Comparison of ENCODE assay signal across 22 cellular contexts in the genomic region with DNA sequence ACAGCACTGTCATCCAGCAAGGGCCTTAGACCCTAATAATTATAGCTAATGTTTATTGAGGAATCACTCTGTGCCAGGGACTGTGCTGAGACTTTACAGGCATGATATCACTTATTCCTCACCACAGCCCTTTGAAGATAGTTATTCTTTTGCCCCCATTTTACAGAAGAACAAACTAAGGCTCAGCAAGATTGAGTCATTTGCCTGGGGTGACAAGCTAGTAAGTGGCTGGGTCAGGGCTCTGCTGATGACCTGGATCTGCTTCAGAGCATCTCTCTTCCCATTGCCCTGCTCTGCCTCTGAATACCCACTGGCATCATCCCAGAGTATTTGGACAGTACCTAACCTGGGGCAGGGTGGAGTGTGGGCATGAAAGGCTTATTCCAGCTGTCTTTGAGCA. TPM values are rescaled to one million over a fixed set of nuclear protein-coding genes. Genes with fewer than 3 reads are reported as not detected.
DNase-seq lines count a peak whose midpoint lies in the region; ATAC-seq and TF ChIP-seq lines count a peak whose summit lies in the region.
"Had no signal": no experiment of that assay in that cellular context is flagged by ENCODE, and none has a peak within 500 bp of the region (broad histone marks: within the 10 kb centered on the region; RNA-seq: fewer than 3 reads in every experiment).

No MANE protein-coding gene starts in this region.

- peak overlapping the region; percentile 18 for H3K4me3 ChIP-seq in Loucy (ENCODE audit: low read length, poor library complexity, severe bottlenecking)
- H3K4me3 ChIP-seq: cardiac muscle cell, PC-9, SJSA1, uterus had no signal

- ATAC-seq in activated CD8-positive, alpha-beta memory T cell treated with anti-CD3 and anti-CD28 coated beads, Interleukin-2, amount 10 ng/mL, durations not matched to agents 7 days and 5 days, result no peak
- peak; percentile 6 for ATAC-seq in activated naive CD8-positive, alpha-beta T cell treated with anti-CD3 and anti-CD28 coated beads, Interleukin-2, amount 50 U/mL, for 24 hours
- ATAC-seq in stimulated activated memory B cell treated with anti-CD40 and anti-IgM and Interleukin-4, amounts not matched to agents 10 μg/mL and 1 μg/mL and 100 μg/mL, for 72 hours, result no peak
- no peak for ATAC-seq in HG03045 (IDR thresholded peaks at IDR 0.05; ENCODE audit: unreplicated experiment)
- ATAC-seq: activated CD4-positive, CD25-positive, alpha-beta regulatory T cell treated with anti-CD3 and anti-CD28 coated beads, Interleukin-2, amount 50 U/mL, for 24 hours; left cardiac atrium had no signal

- no peaks in the 10 kb centered on the region for H3K27me3 Mint-ChIP-seq in activated CD8-positive, alpha-beta memory T cell treated with anti-CD3 and anti-CD28 coated beads, Interleukin-2, amount 10 ng/mL, durations not matched to agents 7 days and 5 days
- no peaks in the 10 kb centered on the region for H3K27me3 Mint-ChIP-seq in activated naive CD8-positive, alpha-beta T cell treated with anti-CD3 and anti-CD28 coated beads, Interleukin-2, amount 50 U/mL, for 24 hours
- no peaks in the 10 kb centered on the region for H3K27me3 Mint-ChIP-seq in stimulated activated memory B cell treated with anti-CD40 and anti-IgM and Interleukin-4, amounts not matched to agents 10 μg/mL and 1 μg/mL and 100 μg/mL, for 72 hours

- H2AFZ ChIP-seq in Loucy (ENCODE audit: low read length), result no peak overlapping the region
- H2AFZ ChIP-seq: PC-9 had no signal

- peak overlapping the region; percentile 48 for H3K27ac Mint-ChIP-seq in activated CD8-positive, alpha-beta memory T cell treated with anti-CD3 and anti-CD28 coated beads, Interleukin-2, amount 10 ng/mL, durations not matched to agents 7 days and 5 days
- peak overlapping the region; percentile 66 for H3K27ac Mint-ChIP-seq in activated naive CD8-positive, alpha-beta T cell treated with anti-CD3 and anti-CD28 coated beads, Interleukin-2, amount 50 U/mL, for 24 hours
- peak overlapping the region; percentile 76 for H3K27ac Mint-ChIP-seq in stimulated activated memory B cell treated with anti-CD40 and anti-IgM and Interleukin-4, amounts not matched to agents 10 μg/mL and 1 μg/mL and 100 μg/mL, for 72 hours
- H3K27ac Mint-ChIP-seq: mesothelial cell of epicardium had no signal

- H3K4me2 ChIP-seq in Loucy (ENCODE audit: low read depth, low read length, poor library complexity, severe bottlenecking), result peak overlapping the region; percentile 50
- H3K4me2 ChIP-seq: PC-9 had no signal

- H4K20me1 ChIP-seq in Loucy (ENCODE audit: insufficient read depth, low read length, poor library complexity, severe bottlenecking), result no peaks in the 10 kb centered on the region

- no peak for DNase-seq in activated CD8-positive, alpha-beta memory T cell treated with anti-CD3 and anti-CD28 coated beads, Interleukin-2, amount 10 ng/mL, durations not matched to agents 7 days and 5 days
- DNase-seq in activated CD8-positive, alpha-beta memory T cell treated with anti-CD3 and anti-CD28 coated beads for 24 hours, result no peak
- no peak for DNase-seq in activated naive CD8-positive, alpha-beta T cell treated with anti-CD3 and anti-CD28 coated beads, Interleukin-2, amount 50 U/mL, for 24 hours
- no peak for DNase-seq in SW480 (ENCODE audit: low spot score)
- no peak for DNase-seq in stimulated activated CD4-positive, alpha-beta T cell treated with anti-CD3 and anti-CD28 coated beads, Interleukin-15, amount 100 ng/mL, for 24 hours
- DNase-seq: foreskin melanocyte; HCEC 1CT; left cardiac atrium; MM.1S; NCI-H1694; NCI-H774; PC-9; small intestine; stimulated activated CD4-positive, alpha-beta T cell treated with anti-CD3 and anti-CD28 coated beads, Interleukin-4, amount 100 ng/mL, for 24 hours; uterus had no signal

- H3K36me3 ChIP-seq in Loucy (ENCODE audit: insufficient read depth, low read length), result peaks cover 14% of the 10 kb centered on the region; the same call in 1 of the 2 replicates
- H3K36me3 ChIP-seq: cardiac muscle cell, uterus had no signal

- H3K79me2 ChIP-seq in Loucy (ENCODE audit: insufficient read depth, low read length), result peaks cover 43% of the 10 kb centered on the region

- H3K9me2 ChIP-seq in Loucy (replicated peaks; ENCODE audit: low read depth, low read length), result no peaks in the 10 kb centered on the region

- peaks cover 41% of the 10 kb centered on the region for H3K4me1 ChIP-seq in Loucy (ENCODE audit: insufficient read depth, low read length, poor library complexity, severe bottlenecking)
- H3K4me1 ChIP-seq: SJSA1, uterus had no signal

- peaks cover 26% of the 10 kb centered on the region for H3K36me3 Mint-ChIP-seq in activated CD8-positive, alpha-beta memory T cell treated with anti-CD3 and anti-CD28 coated beads, Interleukin-2, amount 10 ng/mL, durations not matched to agents 7 days and 5 days
- H3K36me3 Mint-ChIP-seq in activated naive CD8-positive, alpha-beta T cell treated with anti-CD3 and anti-CD28 coated beads, Interleukin-2, amount 50 U/mL, for 24 hours (ENCODE audit: low read depth), result peaks cover 22% of the 10 kb centered on the region
- H3K36me3 Mint-ChIP-seq in stimulated activated memory B cell treated with anti-CD40 and anti-IgM and Interleukin-4, amounts not matched to agents 10 μg/mL and 1 μg/mL and 100 μg/mL, for 72 hours, result peaks cover 40% of the 10 kb centered on the region

- H3K27me3 ChIP-seq in Loucy (ENCODE audit: insufficient read depth, low read length, poor library complexity, severe bottlenecking), result no peaks in the 10 kb centered on the region
- H3K27me3 ChIP-seq: cardiac muscle cell, SJSA1, uterus had no signal

- H3K9ac ChIP-seq in Loucy (ENCODE audit: low read depth, low read length, poor library complexity, severe bottlenecking), result no peak overlapping the region

- H3K9me3 ChIP-seq in Loucy (ENCODE audit: insufficient read depth, low read depth, low read length), result no peaks in the 10 kb centered on the region
- H3K9me3 ChIP-seq: SJSA1, uterus had no signal

- H3K9me3 Mint-ChIP-seq in activated CD8-positive, alpha-beta memory T cell treated with anti-CD3 and anti-CD28 coated beads, Interleukin-2, amount 10 ng/mL, durations not matched to agents 7 days and 5 days (ENCODE audit: low read depth), result no peaks in the 10 kb centered on the region
- H3K9me3 Mint-ChIP-seq in activated naive CD8-positive, alpha-beta T cell treated with anti-CD3 and anti-CD28 coated beads, Interleukin-2, amount 50 U/mL, for 24 hours, result no peaks in the 10 kb centered on the region
- no peaks in the 10 kb centered on the region for H3K9me3 Mint-ChIP-seq in stimulated activated memory B cell treated with anti-CD40 and anti-IgM and Interleukin-4, amounts not matched to agents 10 μg/mL and 1 μg/mL and 100 μg/mL, for 72 hours
- H3K9me3 Mint-ChIP-seq: mesothelial cell of epicardium had no signal

- TF ChIP-seq CTCF in Loucy (conservative IDR thresholded peaks at IDR 0.05; ENCODE audit: low read length), result no peak

- H3K4me3 Mint-ChIP-seq in activated CD8-positive, alpha-beta memory T cell treated with anti-CD3 and anti-CD28 coated beads, Interleukin-2, amount 10 ng/mL, durations not matched to agents 7 days and 5 days, result no peak overlapping the region
- H3K4me3 Mint-ChIP-seq in activated naive CD8-positive, alpha-beta T cell treated with anti-CD3 and anti-CD28 coated beads, Interleukin-2, amount 50 U/mL, for 24 hours, result peak overlapping the region; percentile 40
- no peak overlapping the region for H3K4me3 Mint-ChIP-seq in stimulated activated memory B cell treated with anti-CD40 and anti-IgM and Interleukin-4, amounts not matched to agents 10 μg/mL and 1 μg/mL and 100 μg/mL, for 72 hours
- H3K4me3 Mint-ChIP-seq: mesothelial cell of epicardium had no signal

- H3K4me1 Mint-ChIP-seq in activated CD8-positive, alpha-beta memory T cell treated with anti-CD3 and anti-CD28 coated beads, Interleukin-2, amount 10 ng/mL, durations not matched to agents 7 days and 5 days, result peaks cover 32% of the 10 kb centered on the region
- peaks cover 88% of the 10 kb centered on the region for H3K4me1 Mint-ChIP-seq in activated naive CD8-positive, alpha-beta T cell treated with anti-CD3 and anti-CD28 coated beads, Interleukin-2, amount 50 U/mL, for 24 hours
- peaks cover 92% of the 10 kb centered on the region for H3K4me1 Mint-ChIP-seq in stimulated activated memory B cell treated with anti-CD40 and anti-IgM and Interleukin-4, amounts not matched to agents 10 μg/mL and 1 μg/mL and 100 μg/mL, for 72 hours
- H3K4me1 Mint-ChIP-seq: mesothelial cell of epicardium had no signal

- no peaks in the 10 kb centered on the region for H3F3A ChIP-seq in Loucy (ENCODE audit: low read depth)

- CTCF ChIA-PET in activated CD8-positive, alpha-beta memory T cell treated with anti-CD3 and anti-CD28 coated beads, Interleukin-2, amount 10 ng/mL, durations not matched to agents 7 days and 5 days (lab: Charles Lee), result interaction anchor here (0.8 to 1.6 kb wide), 6 partner anchors 10 to 50 kb away, joined by 3 to 8 read pairs (median 3); no protein-coding TSS in a partner anchor

RNA-seq across cellular contexts. Expression of a gene that starts 11.8 kb away (rescaled TPM):
- total RNA-seq in activated CD8-positive, alpha-beta memory T cell treated with anti-CD3 and anti-CD28 coated beads, Interleukin-2, amount 10 ng/mL, durations not matched to agents 7 days and 5 days, result 10 to 100 TPM; 88.1 to 98.4 TPM
